In the genomic region with DNA sequence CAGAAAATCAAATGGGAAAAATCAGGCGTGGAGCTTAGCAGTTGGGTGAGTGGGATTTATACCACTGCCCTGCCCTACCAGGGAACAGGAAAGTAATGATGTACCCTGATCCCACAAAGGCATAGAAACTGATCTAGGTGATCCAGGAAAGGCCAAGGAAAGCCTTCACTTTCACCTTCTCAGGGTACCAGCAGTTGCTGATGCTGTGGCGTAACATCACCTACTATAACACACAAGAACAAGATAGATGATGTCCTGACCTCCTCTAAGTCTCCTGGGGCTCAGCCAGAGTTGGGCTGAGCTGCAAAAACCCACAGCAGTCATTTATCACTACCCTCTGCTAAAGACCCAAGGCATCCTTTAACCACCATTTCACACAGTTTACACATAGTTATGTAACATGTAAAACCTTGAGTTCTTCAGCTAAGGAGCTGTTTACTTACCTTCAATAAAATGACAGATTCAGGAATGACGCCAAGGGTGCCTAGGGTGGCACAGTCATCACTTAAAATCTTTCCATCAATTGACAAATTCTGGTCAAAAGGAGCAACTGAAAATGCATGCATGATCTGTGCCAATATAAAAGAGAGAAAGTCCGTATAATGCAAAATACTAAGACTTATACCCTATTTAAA, we compare ENCODE assay signal across 1 cellular context.
A peak's percentile ranks its signal among the peaks of the same experiment; 100 is the strongest.
TF ChIP-seq lines count a peak whose summit lies in the region.

No MANE protein-coding gene starts in this region.

TF ChIP-seq in K562, 482 proteins besides CTCF, POLR2A, EP300 and RAD21 (continued from another document):
- TF ChIP-seq, protein P1, sequence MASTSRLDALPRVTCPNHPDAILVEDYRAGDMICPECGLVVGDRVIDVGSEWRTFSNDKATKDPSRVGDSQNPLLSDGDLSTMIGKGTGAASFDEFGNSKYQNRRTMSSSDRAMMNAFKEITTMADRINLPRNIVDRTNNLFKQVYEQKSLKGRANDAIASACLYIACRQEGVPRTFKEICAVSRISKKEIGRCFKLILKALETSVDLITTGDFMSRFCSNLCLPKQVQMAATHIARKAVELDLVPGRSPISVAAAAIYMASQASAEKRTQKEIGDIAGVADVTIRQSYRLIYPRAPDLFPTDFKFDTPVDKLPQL (IDR thresholded peaks at IDR 0.05; ENCODE audit: extremely low read depth, insufficient read length), result no peak
- TF ChIP-seq, protein P2, sequence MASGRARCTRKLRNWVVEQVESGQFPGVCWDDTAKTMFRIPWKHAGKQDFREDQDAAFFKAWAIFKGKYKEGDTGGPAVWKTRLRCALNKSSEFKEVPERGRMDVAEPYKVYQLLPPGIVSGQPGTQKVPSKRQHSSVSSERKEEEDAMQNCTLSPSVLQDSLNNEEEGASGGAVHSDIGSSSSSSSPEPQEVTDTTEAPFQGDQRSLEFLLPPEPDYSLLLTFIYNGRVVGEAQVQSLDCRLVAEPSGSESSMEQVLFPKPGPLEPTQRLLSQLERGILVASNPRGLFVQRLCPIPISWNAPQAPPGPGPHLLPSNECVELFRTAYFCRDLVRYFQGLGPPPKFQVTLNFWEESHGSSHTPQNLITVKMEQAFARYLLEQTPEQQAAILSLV (tag; IDR thresholded peaks at IDR 0.05), result no peak
- TF ChIP-seq TBP (optimal IDR thresholded peaks at IDR 0.05; ENCODE audit: low read depth, low read length), result peak; percentile 22
- TF ChIP-seq BHLHE40 (IDR thresholded peaks at IDR 0.05; ENCODE audit: low read length), result no peak
- no peak for TF ChIP-seq FOXK2 (conservative IDR thresholded peaks at IDR 0.05 in 1 of 2, IDR thresholded peaks at IDR 0.05 in 1 of 2; ENCODE audit: low read depth in 2 of 2)
- TF ChIP-seq SRSF3 (IDR thresholded peaks at IDR 0.05; ENCODE audit: insufficient read depth, low read length), result no peak
- peak; percentile 37; the same call in 1 of the 2 replicates for TF ChIP-seq DMBX1 (CRISPR knock-in tag; IDR thresholded peaks at IDR 0.05; ENCODE audit: borderline replicate concordance)
TF ChIP-seq in K562: peak in this region for 3.
